Comparison of ENCODE assay signal across 1 cellular context in genomic region chr11:28581286-28582242, GRCh38.
TF ChIP-seq lines count a peak whose summit lies in the region.

No MANE protein-coding gene starts in this region.

TF ChIP-seq in SK-N-SH treated with all-trans-retinoic acid at 6 μM for 48 hours, 23 proteins besides CTCF, POLR2A, EP300 and RAD21 (continued from another document):
- TF ChIP-seq PATZ1 (CRISPR knock-in tag; IDR thresholded peaks at IDR 0.05; ENCODE audit: borderline replicate concordance) (no peak), CSDC2 (CRISPR knock-in tag; IDR thresholded peaks at IDR 0.05) (no peak), ZNF565 (CRISPR knock-in tag; conservative IDR thresholded peaks at IDR 0.05; ENCODE audit: low read depth) (no peak), ARNTL (CRISPR knock-in tag; IDR thresholded peaks at IDR 0.05; ENCODE audit: borderline replicate concordance, low read depth) (no peak), GLIS3 (CRISPR knock-in tag; IDR thresholded peaks at IDR 0.05) (no peak), CSRNP3 (CRISPR knock-in tag; IDR thresholded peaks at IDR 0.05) (no peak), RARB (CRISPR knock-in tag; IDR thresholded peaks at IDR 0.05) (no peak), ISL1 (CRISPR knock-in tag; IDR thresholded peaks at IDR 0.05) (no peak), POU6F1 (CRISPR knock-in tag; IDR thresholded peaks at IDR 0.05; ENCODE audit: borderline replicate concordance, low read depth) (no peak)
